Comparison of ENCODE assay signal across 8 cellular contexts in genomic region chr4:183249854-183250253, GRCh38.
DNase-seq lines count a peak whose midpoint lies in the region; TF ChIP-seq lines count a peak whose summit lies in the region.

No MANE protein-coding gene starts in this region.

- no peak overlapping the region for H3K27ac Mint-ChIP-seq in HFFc6
- H3K27ac Mint-ChIP-seq in T-helper 2 cell treated with Interferon-gamma antibody and Interleukin-4, amounts not matched to agents 5 μg/mL and 100 μg/mL, for 36 hours: no peak overlapping the region

- no peaks in the 10 kb centered on the region for H3K27me3 Mint-ChIP-seq in HFFc6 (ENCODE audit: insufficient read depth)
- H3K27me3 Mint-ChIP-seq in T-helper 2 cell treated with Interferon-gamma antibody and Interleukin-4, amounts not matched to agents 5 μg/mL and 100 μg/mL, for 36 hours (ENCODE audit: low read depth): peaks cover 5% of the 10 kb centered on the region

- H3K4me3 Mint-ChIP-seq in HFFc6: no peak overlapping the region
- H3K4me3 Mint-ChIP-seq in T-helper 2 cell treated with Interferon-gamma antibody and Interleukin-4, amounts not matched to agents 5 μg/mL and 100 μg/mL, for 36 hours: no peak overlapping the region

- no peak overlapping the region for H3K4me3 ChIP-seq in retinal pigment epithelial cell (ENCODE audit: low read length)

- H3K9me3 Mint-ChIP-seq in HFFc6: no peaks in the 10 kb centered on the region
- H3K9me3 Mint-ChIP-seq in T-helper 2 cell treated with Interferon-gamma antibody and Interleukin-4, amounts not matched to agents 5 μg/mL and 100 μg/mL, for 36 hours: no peaks in the 10 kb centered on the region

- peak; percentile 10 to 48 for DNase-seq in NCI-H524 (lab: John Stamatoyannopoulos, UW)
- no peak for DNase-seq in NCI-H524 treated with DMSO at 0.1 percent for 48 hours (lab: John Stamatoyannopoulos, UW)
- peak; percentile 32 for DNase-seq in HFFc6
- peak; percentile 76 for DNase-seq in OCI-M1 (lab: John Stamatoyannopoulos, UW)
- DNase-seq in fibroblast of gingiva (ENCODE audit: low read depth): peak; percentile 24
- no peak for DNase-seq in retinal pigment epithelial cell (ENCODE audit: low read depth)
- DNase-seq in HuH-7 (ENCODE audit: low spot score): no peak
- no peak for DNase-seq in T-helper 2 cell treated with Interferon-gamma antibody and Interleukin-4, amounts not matched to agents 5 μg/mL and 100 μg/mL, for 36 hours (ENCODE audit: low spot score)

- TF ChIP-seq CTCF in HFFc6 (IDR thresholded peaks at IDR 0.05) (peak; percentile 71), retinal pigment epithelial cell (conservative IDR thresholded peaks at IDR 0.05; ENCODE audit: low read depth, low read length) (peak; percentile 46)

- H3K36me3 Mint-ChIP-seq in HFFc6 (ENCODE audit: low read depth): peaks cover 26% of the 10 kb centered on the region; the same call in 1 of the 2 replicates
- H3K36me3 Mint-ChIP-seq in T-helper 2 cell treated with Interferon-gamma antibody and Interleukin-4, amounts not matched to agents 5 μg/mL and 100 μg/mL, for 36 hours (ENCODE audit: low read depth): no peaks in the 10 kb centered on the region

- H3K4me1 Mint-ChIP-seq in HFFc6 (ENCODE audit: low read depth): peaks cover 27% of the 10 kb centered on the region
- H3K4me1 Mint-ChIP-seq in T-helper 2 cell treated with Interferon-gamma antibody and Interleukin-4, amounts not matched to agents 5 μg/mL and 100 μg/mL, for 36 hours (ENCODE audit: low read depth): no peaks in the 10 kb centered on the region

Comparison
In these comparisons a context has a peak if more than half of its experiments do, and no peak if none do; other contexts are left out.
1. DNase-seq: peak in NCI-H524 (2 of 2), HFFc6 (single experiment), OCI-M1 (single experiment) and fibroblast of gingiva (single experiment); none in NCI-H524 treated with DMSO at 0.1 percent for 48 hours (single experiment), retinal pigment epithelial cell (single experiment), HuH-7 (single experiment) and T-helper 2 cell treated with Interferon-gamma antibody and Interleukin-4, amounts not matched to agents 5 μg/mL and 100 μg/mL, for 36 hours (single experiment).